ENCODE assay signal across 20 cellular contexts in genomic region chrX:20545538-20545937, GRCh38.
DNase-seq lines count a peak whose midpoint lies in the region; ATAC-seq and TF ChIP-seq lines count a peak whose summit lies in the region.
"Had no signal": no experiment of that assay in that cellular context is flagged by ENCODE, and none has a peak within 500 bp of the region (broad histone marks: within the 10 kb centered on the region; RNA-seq: fewer than 3 reads in every experiment).

No MANE protein-coding gene starts in this region.

- intact Hi-C loops in esophagus squamous epithelium (cut with DNase I), result no loop called here

- H3K4me2 ChIP-seq in osteoblast (ENCODE audit: insufficient read depth, low read length), result no peak overlapping the region
- H3K4me2 ChIP-seq: BLaER1, KMS-11 had no signal

- H3K36me3 ChIP-seq in adipocyte (ENCODE audit: control insufficient read depth, insufficient read depth, low read length, severe bottlenecking) (no peaks in the 10 kb centered on the region), osteoblast (ENCODE audit: insufficient read depth, low read length) (no peaks in the 10 kb centered on the region), esophagus squamous epithelium (no peaks in the 10 kb centered on the region)
- H3K36me3 ChIP-seq: BLaER1, SJSA1 had no signal

- H2AFZ ChIP-seq in osteoblast (ENCODE audit: low read length), result no peak overlapping the region

- WGBS in esophagus squamous epithelium, 2 donors, result 40% methylated on average over 1 of the region's 3 CpGs; no CpG with 5 or more reads in 1 of the 2 donors

- H3K9me3 ChIP-seq in adipocyte (ENCODE audit: control insufficient read depth, low read length), result peaks cover 38% of the 10 kb centered on the region
- H3K9me3 ChIP-seq in osteoblast (ENCODE audit: low read depth, low read length), result no peaks in the 10 kb centered on the region
- H3K9me3 ChIP-seq in esophagus squamous epithelium, result peaks cover 0 to 19% (median 6%) of the 10 kb centered on the region in 3 donors
- H3K9me3 ChIP-seq: SJSA1 had no signal

- H3K27ac ChIP-seq in osteoblast (ENCODE audit: low read depth, low read length) (peak overlapping the region; percentile 36), coronary artery (no peak overlapping the region), esophagus squamous epithelium (no peak overlapping the region)
- H3K27ac ChIP-seq: BLaER1, KMS-11, SJSA1 had no signal

- H3K9ac ChIP-seq in adipocyte (ENCODE audit: low read length), result no peak overlapping the region
- H3K9ac ChIP-seq: BLaER1, KMS-11 had no signal

- no peak for TF ChIP-seq POLR2A in esophagus squamous epithelium (IDR thresholded peaks at IDR 0.05)

- H3K27me3 ChIP-seq in adipocyte (replicated peaks; ENCODE audit: control insufficient read depth, insufficient read depth, low read length) (no peaks in the 10 kb centered on the region), osteoblast (ENCODE audit: insufficient read depth, low read length) (no peaks in the 10 kb centered on the region), esophagus squamous epithelium (no peaks in the 10 kb centered on the region)
- H3K27me3 ChIP-seq: BLaER1, SJSA1 had no signal

- H3K4me1 ChIP-seq in adipocyte (ENCODE audit: control insufficient read depth, insufficient read depth, low read length) (no peaks in the 10 kb centered on the region), osteoblast (ENCODE audit: insufficient read depth, low read length) (peaks cover 4% of the 10 kb centered on the region), esophagus squamous epithelium (no peaks in the 10 kb centered on the region)
- H3K4me1 ChIP-seq: BLaER1, SJSA1 had no signal

- H3K79me2 ChIP-seq in osteoblast (ENCODE audit: insufficient read depth, low read length), result no peaks in the 10 kb centered on the region

- TF ChIP-seq CTCF in osteoblast (IDR thresholded peaks at IDR 0.05; ENCODE audit: extremely low read depth, low read depth, low read length) (no peak), coronary artery (IDR thresholded peaks at IDR 0.05) (no peak), esophagus squamous epithelium (IDR thresholded peaks at IDR 0.05) (no peak)

- no peak for ATAC-seq in GM19395 (IDR thresholded peaks at IDR 0.05; ENCODE audit: unreplicated experiment)
- ATAC-seq: PC-3 had no signal

- DNase-seq in EH (ENCODE audit: low read depth), result peak; percentile 64
- peak; percentile 6 for DNase-seq in adipocyte (ENCODE audit: low read depth)
- DNase-seq in fibroblast of gingiva (ENCODE audit: low read depth), result peak; percentile 1
- no peak for DNase-seq in osteoblast (ENCODE audit: insufficient read length, low spot score, missing footprints)
- no peak for DNase-seq in coronary artery (ENCODE audit: low spot score)
- no peak for DNase-seq in RPMI8226
- no peak for DNase-seq in esophagus squamous epithelium (lab: John Stamatoyannopoulos, UW)
- DNase-seq: Calu3; CD4-positive, alpha-beta memory T cell; DMS53; HFFc6; NCI-H1417 treated with DMSO at 0.1 percent for 48 hours; NCI-H187 treated with DMSO at 0.1 percent for 48 hours; NCI-H2227 treated with DMSO at 0.1 percent for 48 hours; NCI-H510A treated with DMSO at 0.1 percent for 48 hours; PC-3 had no signal

- H3K4me3 ChIP-seq in adipocyte (ENCODE audit: low read length) (no peak overlapping the region), osteoblast (ENCODE audit: insufficient read depth, low read length) (no peak overlapping the region), coronary artery (no peak overlapping the region), esophagus squamous epithelium (no peak overlapping the region)
- H3K4me3 ChIP-seq: BLaER1, SJSA1 had no signal

- H4K20me1 ChIP-seq in osteoblast (ENCODE audit: insufficient read depth, low read length), result no peaks in the 10 kb centered on the region
- H4K20me1 ChIP-seq: BLaER1 had no signal

Comparison
In these comparisons a context has a peak if more than half of its experiments do, and no peak if none do; other contexts are left out.
1. DNase-seq: peak in EH (single experiment), adipocyte (single experiment) and fibroblast of gingiva (single experiment); none in osteoblast (single experiment), coronary artery (single experiment), RPMI8226 (single experiment) and esophagus squamous epithelium (single experiment).